8 cellular contexts compared by ENCODE assay signal in the genomic region with DNA sequence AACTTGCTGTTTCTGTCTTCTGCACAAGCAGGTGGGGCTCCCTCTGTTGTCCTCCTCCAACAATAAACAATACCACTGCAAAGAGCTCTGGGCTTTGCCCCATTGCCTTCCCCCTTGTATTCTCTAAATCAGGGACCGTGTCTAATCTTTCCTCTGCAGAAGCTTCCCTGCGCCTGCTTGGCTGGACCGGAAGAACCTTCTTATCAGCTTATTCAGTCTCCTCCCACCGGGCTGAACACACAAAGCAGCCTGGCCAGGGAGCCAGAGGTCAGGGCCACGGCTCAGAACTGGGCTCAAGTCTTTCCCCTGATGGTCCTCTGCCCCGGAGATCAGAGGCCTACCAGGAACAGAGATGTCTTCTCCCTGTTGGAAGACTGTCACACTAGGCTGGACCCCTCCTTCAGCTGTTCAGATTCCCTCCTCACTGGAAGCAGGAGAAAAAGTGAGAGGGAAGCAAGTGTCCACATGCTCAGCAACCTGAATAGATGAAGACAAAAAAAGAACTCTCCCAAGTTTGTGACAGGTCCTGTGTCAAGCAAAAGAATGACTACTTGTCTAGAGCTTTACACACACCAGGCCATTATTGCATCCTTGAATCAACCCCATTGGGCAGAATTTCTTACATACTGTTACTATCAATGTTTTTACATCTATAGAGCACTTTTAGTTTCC.
DNase-seq lines count a peak whose midpoint lies in the region; ATAC-seq and TF ChIP-seq lines count a peak whose summit lies in the region.

No MANE protein-coding gene starts in this region.

- peak overlapping the region; percentile 90 for H3K27ac Mint-ChIP-seq in progenitor cell of endocrine pancreas

- DNase-seq in RPMI8226 (peak; percentile 33), Right ventricle myocardium inferior (ENCODE audit: missing footprints) (no peak), progenitor cell of endocrine pancreas (ENCODE audit: low spot score, unreplicated experiment) (no peak), HPDE6-E6E7 (ENCODE audit: extremely low spot score) (no peak), ACHN (no peak), cortex of kidney (lab: John Stamatoyannopoulos, UW) (no peak)

- peaks cover 30% of the 10 kb centered on the region for H3K4me1 Mint-ChIP-seq in progenitor cell of endocrine pancreas (ENCODE audit: low read depth)

- in situ Hi-C loops in ACHN (cut with HindIII; ENCODE audit: low pct_ligation_motif_present, low pct_unique_long_range_greater_than_20kb, low sequenced_read_pairs), result no loop called here

- intact Hi-C loops in Right ventricle myocardium inferior (cut with DNase I), result loop anchor here (5.0 kb wide), 1 partner anchor 59 kb away; no protein-coding TSS in a partner anchor

- no peaks in the 10 kb centered on the region for H3K27me3 Mint-ChIP-seq in progenitor cell of endocrine pancreas

- no peaks in the 10 kb centered on the region for H3K36me3 Mint-ChIP-seq in progenitor cell of endocrine pancreas (ENCODE audit: insufficient read depth)

- H3K4me3 Mint-ChIP-seq in progenitor cell of endocrine pancreas (ENCODE audit: low read depth), result peak overlapping the region; percentile 47

- no peaks in the 10 kb centered on the region for H3K9me3 Mint-ChIP-seq in progenitor cell of endocrine pancreas (ENCODE audit: low read depth)

- ATAC-seq in HG02678 (IDR thresholded peaks at IDR 0.05; ENCODE audit: unreplicated experiment), result peak; percentile 46
- peak; percentile 81 for ATAC-seq in Right ventricle myocardium inferior

- TF ChIP-seq CTCF in GM12874 (IDR thresholded peaks at IDR 0.05; ENCODE audit: insufficient read depth, low read depth, low read length) (0 out of 2 replicates have a peak, but pooled peaks have one; percentile 6), progenitor cell of endocrine pancreas (IDR thresholded peaks at IDR 0.05; ENCODE audit: unreplicated experiment) (no peak)
